2 cellular contexts compared by ENCODE assay signal in the genomic region with DNA sequence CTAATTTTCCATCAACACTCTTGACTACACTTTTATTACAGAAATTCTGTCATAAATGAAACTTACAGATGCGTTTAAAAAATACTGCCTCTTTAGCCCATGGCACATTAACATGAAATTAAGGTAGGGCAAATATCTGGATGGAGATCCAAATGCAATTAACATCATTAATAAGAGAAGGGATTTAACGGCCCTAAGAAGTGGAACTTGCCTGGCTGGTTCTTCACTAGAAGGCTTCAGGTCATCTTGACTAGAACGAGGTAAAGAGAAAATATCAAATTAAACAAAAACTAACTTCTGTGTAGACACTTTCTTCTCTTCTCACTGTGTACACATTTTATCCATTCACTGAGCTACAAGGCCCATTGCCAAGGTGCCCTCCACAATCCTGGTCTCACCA.
TF ChIP-seq lines count a peak whose summit lies in the region.

No MANE protein-coding gene starts in this region.

TF ChIP-seq in SK-N-SH, 30 proteins besides CTCF, POLR2A, EP300 and RAD21 (continued from another document):
- TF ChIP-seq, protein P1, sequence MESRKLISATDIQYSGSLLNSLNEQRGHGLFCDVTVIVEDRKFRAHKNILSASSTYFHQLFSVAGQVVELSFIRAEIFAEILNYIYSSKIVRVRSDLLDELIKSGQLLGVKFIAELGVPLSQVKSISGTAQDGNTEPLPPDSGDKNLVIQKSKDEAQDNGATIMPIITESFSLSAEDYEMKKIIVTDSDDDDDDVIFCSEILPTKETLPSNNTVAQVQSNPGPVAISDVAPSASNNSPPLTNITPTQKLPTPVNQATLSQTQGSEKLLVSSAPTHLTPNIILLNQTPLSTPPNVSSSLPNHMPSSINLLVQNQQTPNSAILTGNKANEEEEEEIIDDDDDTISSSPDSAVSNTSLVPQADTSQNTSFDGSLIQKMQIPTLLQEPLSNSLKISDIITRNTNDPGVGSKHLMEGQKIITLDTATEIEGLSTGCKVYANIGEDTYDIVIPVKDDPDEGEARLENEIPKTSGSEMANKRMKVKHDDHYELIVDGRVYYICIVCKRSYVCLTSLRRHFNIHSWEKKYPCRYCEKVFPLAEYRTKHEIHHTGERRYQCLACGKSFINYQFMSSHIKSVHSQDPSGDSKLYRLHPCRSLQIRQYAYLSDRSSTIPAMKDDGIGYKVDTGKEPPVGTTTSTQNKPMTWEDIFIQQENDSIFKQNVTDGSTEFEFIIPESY (IDR thresholded peaks at IDR 0.05; ENCODE audit: borderline replicate concordance, low read depth), result no peak
TF ChIP-seq in SK-N-SH: peak in this region for 0.

TF ChIP-seq in SK-N-SH treated with all-trans-retinoic acid at 6 μM for 48 hours, 23 proteins besides CTCF, POLR2A, EP300 and RAD21 (continued from another document):
- TF ChIP-seq, protein P2, sequence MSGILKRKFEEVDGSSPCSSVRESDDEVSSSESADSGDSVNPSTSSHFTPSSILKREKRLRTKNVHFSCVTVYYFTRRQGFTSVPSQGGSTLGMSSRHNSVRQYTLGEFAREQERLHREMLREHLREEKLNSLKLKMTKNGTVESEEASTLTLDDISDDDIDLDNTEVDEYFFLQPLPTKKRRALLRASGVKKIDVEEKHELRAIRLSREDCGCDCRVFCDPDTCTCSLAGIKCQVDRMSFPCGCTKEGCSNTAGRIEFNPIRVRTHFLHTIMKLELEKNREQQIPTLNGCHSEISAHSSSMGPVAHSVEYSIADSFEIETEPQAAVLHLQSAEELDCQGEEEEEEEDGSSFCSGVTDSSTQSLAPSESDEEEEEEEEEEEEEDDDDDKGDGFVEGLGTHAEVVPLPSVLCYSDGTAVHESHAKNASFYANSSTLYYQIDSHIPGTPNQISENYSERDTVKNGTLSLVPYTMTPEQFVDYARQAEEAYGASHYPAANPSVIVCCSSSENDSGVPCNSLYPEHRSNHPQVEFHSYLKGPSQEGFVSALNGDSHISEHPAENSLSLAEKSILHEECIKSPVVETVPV (CRISPR knock-in tag; IDR thresholded peaks at IDR 0.05), result no peak
- TF ChIP-seq CSDC2 (CRISPR knock-in tag; IDR thresholded peaks at IDR 0.05) (no peak), ZNF70 (CRISPR knock-in tag; IDR thresholded peaks at IDR 0.05) (no peak), ZFP30 (CRISPR knock-in tag; IDR thresholded peaks at IDR 0.05) (no peak), ZNF565 (CRISPR knock-in tag; conservative IDR thresholded peaks at IDR 0.05; ENCODE audit: low read depth) (no peak), SNAI2 (CRISPR knock-in tag; IDR thresholded peaks at IDR 0.05) (no peak), ZNF8 (CRISPR knock-in tag; IDR thresholded peaks at IDR 0.05) (no peak), BACH2 (CRISPR knock-in tag; IDR thresholded peaks at IDR 0.05; ENCODE audit: borderline replicate concordance) (no peak), ISL1 (CRISPR knock-in tag; IDR thresholded peaks at IDR 0.05) (no peak), POU6F1 (CRISPR knock-in tag; IDR thresholded peaks at IDR 0.05; ENCODE audit: borderline replicate concordance, low read depth) (no peak), ARNTL (CRISPR knock-in tag; IDR thresholded peaks at IDR 0.05; ENCODE audit: borderline replicate concordance, low read depth) (no peak)
